In the genomic region with DNA sequence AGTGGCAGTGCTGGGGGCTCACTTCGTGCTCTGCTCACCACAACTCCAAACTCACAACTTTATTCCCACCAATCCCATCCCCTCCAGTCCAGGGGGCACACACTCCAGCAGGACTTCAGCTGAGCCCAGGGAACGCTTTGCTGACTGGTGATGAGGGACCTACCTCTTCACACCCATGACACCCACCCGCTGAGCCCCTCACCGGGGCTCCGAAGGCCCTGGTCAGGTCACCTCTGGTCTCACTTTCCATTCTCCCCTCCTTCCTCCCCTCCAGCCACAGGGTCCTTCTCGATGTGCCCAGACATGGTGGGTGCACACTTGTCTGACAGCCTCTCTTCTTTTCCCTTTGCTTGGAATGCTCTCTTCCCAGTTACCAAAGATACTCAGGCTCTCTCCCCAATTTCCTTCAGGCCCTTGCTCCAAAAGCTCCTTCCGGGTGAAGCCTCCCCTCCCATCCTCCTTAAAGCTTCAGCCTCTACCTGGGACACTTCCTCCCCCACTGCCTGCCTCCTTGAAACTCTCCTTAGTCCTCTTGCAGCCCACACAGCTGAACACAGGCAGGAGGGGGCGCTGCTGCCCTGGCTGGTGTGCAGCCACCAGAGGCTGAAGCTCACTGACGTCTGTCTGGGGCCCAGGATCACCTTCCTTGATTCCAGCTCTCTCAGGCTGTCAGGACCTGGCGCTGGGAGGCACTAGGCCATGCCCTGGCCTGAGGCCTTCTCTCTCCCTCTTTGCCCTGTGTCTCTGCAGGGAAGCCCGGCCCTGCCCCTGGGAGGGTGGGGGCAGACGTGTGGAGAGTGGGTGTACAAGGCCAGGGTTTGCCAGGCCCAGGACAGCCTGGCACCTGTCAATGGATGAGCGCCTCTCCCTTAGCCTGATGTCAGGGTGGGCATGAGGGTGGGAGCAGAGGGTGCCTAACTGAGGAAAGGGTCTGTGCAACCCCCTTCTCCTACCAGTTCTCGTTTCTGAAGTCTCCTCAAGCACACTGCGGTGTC, we compare ENCODE assay signal across 9 cellular contexts. TPM values are rescaled to one million over a fixed set of nuclear protein-coding genes. Genes with fewer than 3 reads are reported as not detected.
A peak's percentile ranks its signal among the peaks of the same experiment; 100 is the strongest.
DNase-seq lines count a peak whose midpoint lies in the region; ATAC-seq and TF ChIP-seq lines count a peak whose summit lies in the region.
"Had no signal": no experiment of that assay in that cellular context is flagged by ENCODE, and none has a peak within 500 bp of the region (broad histone marks: within the 10 kb centered on the region; RNA-seq: fewer than 3 reads in every experiment).

No MANE protein-coding gene starts in this region.

- ATAC-seq in GM21786 (IDR thresholded peaks at IDR 0.05; ENCODE audit: unreplicated experiment): peak; percentile 56
- ATAC-seq in HG03045 (IDR thresholded peaks at IDR 0.05; ENCODE audit: unreplicated experiment): no peak

- H3K4me3 ChIP-seq in BE2C (ENCODE audit: low read depth, low read length): no peak overlapping the region
- H3K4me3 ChIP-seq: HAP-1 had no signal

- H3K9me3 ChIP-seq in BE2C: no peaks in the 10 kb centered on the region
- H3K9me3 ChIP-seq: HAP-1 had no signal

- H3K27me3 ChIP-seq in BE2C: no peaks in the 10 kb centered on the region

- DNase-seq in BE2C: peak; percentile 39
- peak; percentile 86 for DNase-seq in NCI-H2107 treated with DMSO at 0.1 percent for 48 hours (lab: John Stamatoyannopoulos, UW; ENCODE audit: unreplicated experiment)
- peak; percentile 72 for DNase-seq in activated CD8-positive, alpha-beta memory T cell treated with anti-CD3 and anti-CD28 coated beads for 24 hours
- DNase-seq in fibroblast of peridontal ligament (ENCODE audit: extremely low read depth): peak; percentile 75
- DNase-seq in nucleus accumbens (lab: John Stamatoyannopoulos, UW): peak in 33 of 56 donors; percentile 1 to 60 (median 26)
- peak; percentile 69 for DNase-seq in ureter (ENCODE audit: low spot score)

- no peaks in the 10 kb centered on the region for H3K4me1 ChIP-seq in BE2C
- H3K4me1 ChIP-seq: HAP-1 had no signal

- no peaks in the 10 kb centered on the region for H3K36me3 ChIP-seq in BE2C
- H3K36me3 ChIP-seq: HAP-1 had no signal

- peak; percentile 26; the same call in 1 of the 2 replicates for TF ChIP-seq CTCF in BE2C (IDR thresholded peaks at IDR 0.05; ENCODE audit: low read depth, low read length)

RNA-seq across cellular contexts. Expression of a gene that starts 1.6 kb away (rescaled TPM):
- not detected for polyA plus RNA-seq in BE2C (2012; ENCODE audit: insufficient read depth, insufficient read length, low read depth)
- total RNA-seq in ureter: 2.3 TPM

Comparison
In these comparisons a context has a peak if more than half of its experiments do, and no peak if none do; other contexts are left out.
1. DNase-seq: peak in every context shown above with its lines; median percentile 86 in NCI-H2107 treated with DMSO at 0.1 percent for 48 hours; 75 in fibroblast of peridontal ligament; 72 in activated CD8-positive, alpha-beta memory T cell treated with anti-CD3 and anti-CD28 coated beads for 24 hours; 69 in ureter; 39 in BE2C; 26 in nucleus accumbens.